In genomic region chr1:26490155-26490554, GRCh38 we compare ENCODE assay signal across 2 cellular contexts.
TF ChIP-seq lines count a peak whose summit lies in the region.

No MANE protein-coding gene starts in this region.

TF ChIP-seq in HepG2, 621 proteins besides CTCF, POLR2A, EP300 and RAD21:
- TF ChIP-seq ZNF777 (CRISPR knock-in tag; IDR thresholded peaks at IDR 0.05) (no peak), ZNF12 (CRISPR knock-in tag; IDR thresholded peaks at IDR 0.05) (0 out of 2 replicates have a peak, but pooled peaks have one; percentile 38)
TF ChIP-seq in HepG2: peak in this region for 1.

TF ChIP-seq in WTC11, 78 proteins besides CTCF, POLR2A, EP300 and RAD21:
- TF ChIP-seq ZNF532 (CRISPR knock-in tag; IDR thresholded peaks at IDR 0.05; ENCODE audit: borderline replicate concordance): no peak
- TF ChIP-seq MYBL2 (CRISPR knock-in tag; IDR thresholded peaks at IDR 0.05): no peak
- no peak for TF ChIP-seq GRHL2 (CRISPR knock-in tag; IDR thresholded peaks at IDR 0.05; ENCODE audit: insufficient replicate concordance, severe bottlenecking)
- TF ChIP-seq ZBTB43 (CRISPR knock-in tag; IDR thresholded peaks at IDR 0.05): no peak
- TF ChIP-seq ZNF425 (CRISPR knock-in tag; conservative IDR thresholded peaks at IDR 0.05): no peak
- no peak for TF ChIP-seq ZNF671 (CRISPR knock-in tag; IDR thresholded peaks at IDR 0.05)
- no peak for TF ChIP-seq ZNF138 (CRISPR knock-in tag; conservative IDR thresholded peaks at IDR 0.05)
- no peak for TF ChIP-seq FOXP4 (CRISPR knock-in tag; IDR thresholded peaks at IDR 0.05)
